8 cellular contexts compared by ENCODE assay signal in the genomic region with DNA sequence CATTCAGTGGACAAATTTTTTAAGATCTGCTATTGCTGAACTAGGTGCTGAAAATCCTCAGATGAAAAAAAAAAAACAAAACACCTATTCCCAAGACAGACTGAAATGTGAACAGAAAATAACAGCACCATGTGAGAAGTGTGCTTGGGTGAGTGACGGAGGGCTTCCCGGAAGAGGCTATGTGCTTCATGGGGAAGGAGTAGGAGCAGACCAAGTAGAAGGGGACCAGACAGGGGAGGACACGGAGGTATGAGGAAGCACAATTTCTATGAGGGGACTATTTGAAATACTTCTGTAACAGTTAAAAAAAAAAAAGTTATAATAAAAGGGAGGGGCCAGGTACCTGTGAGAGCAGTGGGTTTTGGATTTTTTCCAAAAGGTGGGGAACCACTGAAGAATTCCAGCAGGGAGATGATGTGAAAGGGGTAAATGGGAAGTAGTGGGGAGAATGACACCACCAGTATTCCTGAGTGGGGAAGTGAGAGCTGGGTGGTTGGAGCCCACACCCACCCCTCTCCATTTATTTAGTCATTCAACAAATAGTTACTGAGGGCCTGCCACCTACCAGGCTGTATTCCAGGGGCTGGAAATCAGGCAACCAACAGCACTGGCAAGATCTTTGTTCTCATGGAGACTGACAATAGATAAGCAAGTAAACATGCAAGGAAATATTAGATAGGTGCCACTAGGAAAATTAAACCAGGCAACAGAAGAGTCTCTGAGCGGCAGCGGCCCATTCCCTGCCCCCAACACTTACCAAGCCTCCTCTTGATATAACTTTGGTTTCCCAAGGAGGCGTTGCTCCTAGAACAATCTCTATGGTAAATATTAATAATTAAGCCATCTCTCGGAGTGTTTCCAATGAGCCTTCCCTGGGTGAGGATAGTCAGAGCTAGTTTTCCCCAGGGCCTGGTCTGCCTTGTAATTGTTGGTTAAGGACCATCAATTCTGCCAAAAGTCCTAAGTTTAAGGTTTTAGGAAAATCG. TPM values are rescaled to one million over a fixed set of nuclear protein-coding genes. Genes with fewer than 3 reads are reported as not detected.
DNase-seq lines count a peak whose midpoint lies in the region; ATAC-seq and TF ChIP-seq lines count a peak whose summit lies in the region.

No MANE protein-coding gene starts in this region.

- H2BK15ac ChIP-seq in H9 (ENCODE audit: low read depth, low read length), result no peak overlapping the region

- no peak for DNase-seq in H9
- no peak for DNase-seq in WTC11 (ENCODE audit: low spot score)
- DNase-seq in A172 (ENCODE audit: low spot score), result no peak
- no peak for DNase-seq in activated CD4-positive, alpha-beta T cell treated with anti-CD3 and anti-CD28 coated beads for 48 hours
- DNase-seq in NCI-H1105 (lab: John Stamatoyannopoulos, UW), result no peak

- H3K4ac ChIP-seq in H9 (ENCODE audit: low read depth, low read length), result no peak overlapping the region

- no peak overlapping the region for H3K18ac ChIP-seq in H9 (ENCODE audit: insufficient read length, low read depth, low read length)

- no peaks in the 10 kb centered on the region for H3K9me3 ChIP-seq in H9 (ENCODE audit: control insufficient read depth, low read depth, low read length)
- H3K9me3 ChIP-seq in iPS-18a (ENCODE audit: control insufficient read depth, low read depth, low read length), result no peaks in the 10 kb centered on the region
- no peaks in the 10 kb centered on the region for H3K9me3 ChIP-seq in skeletal muscle tissue (ENCODE audit: control insufficient read depth in 3 of 3, low read length in 3 of 3)

- no peak overlapping the region for H2AFZ ChIP-seq in H9 (ENCODE audit: low read length)

- H3K27me3 ChIP-seq in H9 (ENCODE audit: insufficient read depth, low read length) (peaks cover 36% of the 10 kb centered on the region), iPS-18a (ENCODE audit: control insufficient read depth, insufficient read depth, low read length) (peaks cover 86% of the 10 kb centered on the region), skeletal muscle tissue (ENCODE audit: control insufficient read depth in 3 of 3, insufficient read depth in 3 of 3, low read length in 3 of 3) (no peaks in the 10 kb centered on the region)

- no peak overlapping the region for H2BK120ac ChIP-seq in H9 (ENCODE audit: low read depth, low read length, poor library complexity, severe bottlenecking)

- H3K36me3 ChIP-seq in iPS-18a (ENCODE audit: control insufficient read depth, low read depth, low read length) (no peaks in the 10 kb centered on the region), skeletal muscle tissue (ENCODE audit: control insufficient read depth in 3 of 3, insufficient read depth in 3 of 3, low read length in 3 of 3) (no peaks in the 10 kb centered on the region)

- peaks cover 6% of the 10 kb centered on the region for H3K4me1 ChIP-seq in H9 (ENCODE audit: insufficient read depth, low read length)
- H3K4me1 ChIP-seq in iPS-18a (ENCODE audit: control insufficient read depth, low read depth, low read length), result peaks cover 31% of the 10 kb centered on the region
- peaks cover 21 to 28% (median 25%) of the 10 kb centered on the region in 3 donors for H3K4me1 ChIP-seq in skeletal muscle tissue (ENCODE audit: control insufficient read depth in 3 of 3, insufficient read depth in 3 of 3, low read length in 3 of 3)

- no peak overlapping the region for H2BK12ac ChIP-seq in H9 (ENCODE audit: insufficient read length, low read depth, low read length)

- H3K27ac ChIP-seq in H9 (ENCODE audit: insufficient read length, low read depth, low read length) (no peak overlapping the region), iPS-18a (ENCODE audit: low read length) (no peak overlapping the region), skeletal muscle tissue (ENCODE audit: low read depth, low read length) (peak overlapping the region; percentile 99)

- TF ChIP-seq CTCF in H9 (conservative IDR thresholded peaks at IDR 0.05), result no peak
- no peak for TF ChIP-seq CTCF in WTC11 (IDR thresholded peaks at IDR 0.05)

- peak overlapping the region; percentile 70 for H3K4me2 ChIP-seq in H9 (ENCODE audit: insufficient read depth, insufficient read length, low read length)

- H3K79me2 ChIP-seq in H9 (ENCODE audit: insufficient read depth, low read length), result no peaks in the 10 kb centered on the region

- H3K27me3 Mint-ChIP-seq in H9 (ENCODE audit: low read depth), result peaks cover 6% of the 10 kb centered on the region
- H3K27me3 Mint-ChIP-seq in WTC11 (ENCODE audit: low read depth), result peaks cover 5% of the 10 kb centered on the region

- H3K56ac ChIP-seq in H9 (ENCODE audit: insufficient read length, low read depth, low read length), result no peak overlapping the region

- H3K4me3 Mint-ChIP-seq in H9 (peak overlapping the region; percentile 35 to 52; a peak in 2 of 5 replicates), WTC11 (peak overlapping the region; percentile 75)

- no peak overlapping the region for H3K9ac ChIP-seq in H9 (ENCODE audit: extremely low read depth, insufficient read length, low read length)
- H3K9ac ChIP-seq in iPS-18a (ENCODE audit: low read length), result no peak overlapping the region
- peak overlapping the region in 2 of 3 donors; percentile 8 to 60 for H3K9ac ChIP-seq in skeletal muscle tissue (ENCODE audit: low read depth in 1 of 3, low read length in 3 of 3)

- no peak overlapping the region for H2BK20ac ChIP-seq in H9 (ENCODE audit: low read depth, low read length, poor library complexity, severe bottlenecking)

- H3K36me3 Mint-ChIP-seq in H9 (ENCODE audit: insufficient read depth in 1 of 3, low read depth in 3 of 3) (no peaks in the 10 kb centered on the region; a peak in 1 of 7 replicates), WTC11 (no peaks in the 10 kb centered on the region)

- CTCF ChIA-PET in WTC11 (lab: Charles Lee), result interaction anchor here (1.1 to 6.1 kb wide), 4 partner anchors 11 to 445 kb away, joined by 3 to 54 read pairs (median 6); no protein-coding TSS in a partner anchor

- H2AK5ac ChIP-seq in H9 (ENCODE audit: insufficient read length, low read length), result no peak overlapping the region

- no peak overlapping the region for H4K8ac ChIP-seq in H9 (replicated peaks; ENCODE audit: insufficient read length, low read depth, low read length)

- H4K5ac ChIP-seq in H9 (ENCODE audit: insufficient read length, low read depth, low read length), result no peak overlapping the region

- no peak overlapping the region for H4K91ac ChIP-seq in H9 (ENCODE audit: insufficient read length, low read depth, low read length)

- no peaks in the 10 kb centered on the region for H4K20me1 ChIP-seq in H9 (ENCODE audit: control insufficient read depth, insufficient read depth, insufficient read length)

- no peak overlapping the region for H2BK5ac ChIP-seq in H9 (ENCODE audit: insufficient read length, low read length)

- peaks cover 17% of the 10 kb centered on the region for H3K23me2 ChIP-seq in H9 (ENCODE audit: insufficient read length, low read depth, low read length, poor library complexity, severe bottlenecking)

- peak overlapping the region; percentile 42 for H3K4me3 ChIP-seq in iPS-18a (ENCODE audit: low read length)
- H3K4me3 ChIP-seq in skeletal muscle tissue (ENCODE audit: low read length in 3 of 3), result peak overlapping the region; percentile 35 to 55 (median 54)

- ATAC-seq in WTC11, result no peak
- ATAC-seq in HG03354 (IDR thresholded peaks at IDR 0.05; ENCODE audit: poor library complexity, severe bottlenecking, unreplicated experiment), result no peak

- H3K23ac ChIP-seq in H9 (ENCODE audit: insufficient read length, low read depth, low read length), result no peak overlapping the region

- H3K27ac Mint-ChIP-seq in H9, result no peak overlapping the region; a peak in 1 of 7 replicates
- H3K27ac Mint-ChIP-seq in WTC11, result no peak overlapping the region

- POLR2A ChIA-PET in WTC11 (lab: Charles Lee), result no interaction called here

- H3K14ac ChIP-seq in H9 (ENCODE audit: insufficient read depth, low read length), result no peak overlapping the region

- no peaks in the 10 kb centered on the region for H3K79me1 ChIP-seq in H9 (ENCODE audit: insufficient read depth, low read depth, low read length, poor library complexity, severe bottlenecking)

- H3K9me3 Mint-ChIP-seq in H9, result peaks cover 0 to 5% of the 10 kb centered on the region in 2 experiments; a peak in 2 of 5 replicates
- H3K9me3 Mint-ChIP-seq in WTC11, result no peaks in the 10 kb centered on the region

- no peak overlapping the region for H3T11ph ChIP-seq in H9 (ENCODE audit: low read length)

- H3K4me1 Mint-ChIP-seq in H9 (peaks cover 27 to 41% of the 10 kb centered on the region in 2 experiments), WTC11 (peaks cover 53% of the 10 kb centered on the region)

- no CpG with 5 or more reads among the region's 8 CpGs for WGBS in H9 (ENCODE audit: extremely low coverage, insufficient read length, low lambda C conversion rate)

TF ChIP-seq in WTC11, 78 proteins besides CTCF, POLR2A, EP300 and RAD21 (continues in another document):
- TF ChIP-seq NR3C1 (CRISPR knock-in tag; conservative IDR thresholded peaks at IDR 0.05; ENCODE audit: low read depth) (no peak), EMX1 (CRISPR knock-in tag; IDR thresholded peaks at IDR 0.05) (no peak), ATF1 (CRISPR knock-in tag; IDR thresholded peaks at IDR 0.05) (no peak), MXD4 (CRISPR knock-in tag; IDR thresholded peaks at IDR 0.05; ENCODE audit: borderline replicate concordance) (no peak), TP53 (CRISPR knock-in tag; IDR thresholded peaks at IDR 0.05) (no peak)
- TF ChIP-seq, protein P1, sequence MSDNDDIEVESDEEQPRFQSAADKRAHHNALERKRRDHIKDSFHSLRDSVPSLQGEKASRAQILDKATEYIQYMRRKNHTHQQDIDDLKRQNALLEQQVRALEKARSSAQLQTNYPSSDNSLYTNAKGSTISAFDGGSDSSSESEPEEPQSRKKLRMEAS (CRISPR knock-in tag; IDR thresholded peaks at IDR 0.05), result no peak
- TF ChIP-seq, protein P2, sequence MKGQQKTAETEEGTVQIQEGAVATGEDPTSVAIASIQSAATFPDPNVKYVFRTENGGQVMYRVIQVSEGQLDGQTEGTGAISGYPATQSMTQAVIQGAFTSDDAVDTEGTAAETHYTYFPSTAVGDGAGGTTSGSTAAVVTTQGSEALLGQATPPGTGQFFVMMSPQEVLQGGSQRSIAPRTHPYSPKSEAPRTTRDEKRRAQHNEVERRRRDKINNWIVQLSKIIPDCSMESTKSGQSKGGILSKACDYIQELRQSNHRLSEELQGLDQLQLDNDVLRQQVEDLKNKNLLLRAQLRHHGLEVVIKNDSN (CRISPR knock-in tag; IDR thresholded peaks at IDR 0.05), result no peak

RNA-seq across cellular contexts. Expression of gene USP3, which starts 3.8 kb away (rescaled TPM):
- total RNA-seq in H9 (2021) (12.0 and 14.2 TPM in 2 replicates), WTC11 (2021) (30.0 to 36.6 TPM (median 30.8 TPM) in 3 replicates), skeletal muscle tissue (33.4 TPM)
- total RNA-seq in A172 (2014; rRNA removed; shearing (Covaris generic)), result 24.3 and 27.7 TPM in 2 replicates

Comparison
In these comparisons a context has a peak if more than half of its experiments do, and no peak if none do; other contexts are left out.
1. H3K9ac ChIP-seq: peak in skeletal muscle tissue (2 of 3); none in H9 (single experiment) and iPS-18a (single experiment).